8 cellular contexts compared by ENCODE assay signal in the genomic region with DNA sequence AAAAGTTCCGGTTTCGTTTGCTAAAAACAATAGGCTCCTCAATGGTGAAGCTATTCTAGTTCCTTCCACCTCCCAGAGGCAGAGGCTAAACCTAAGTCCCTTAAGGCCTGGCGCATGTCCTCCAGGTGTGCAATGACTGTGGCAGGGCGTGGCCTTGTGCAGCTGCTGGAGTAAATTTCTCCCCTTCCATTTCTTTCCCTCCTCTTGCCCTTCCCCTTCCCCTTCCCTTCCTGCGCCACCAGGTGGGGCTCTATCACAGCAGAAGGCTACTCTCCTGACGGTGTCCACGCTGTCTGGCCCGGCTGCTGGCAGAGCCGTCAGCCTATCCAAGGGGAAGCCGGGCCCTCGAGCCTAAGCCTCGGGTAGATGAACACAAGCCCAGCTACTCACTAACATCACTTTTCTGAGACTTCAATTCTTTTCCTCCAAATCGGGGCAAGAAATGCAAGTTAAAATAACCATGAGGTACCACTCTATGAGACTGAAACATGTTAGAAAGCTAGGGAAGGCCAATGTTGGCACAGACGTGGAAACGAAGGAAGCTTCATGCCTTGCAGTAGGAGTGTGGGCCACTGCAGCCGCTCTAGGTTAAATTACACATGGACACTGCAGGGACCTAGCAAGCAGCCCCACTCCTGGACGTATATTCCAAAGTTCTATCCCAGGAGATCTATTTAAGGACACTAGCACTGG. TPM values are rescaled to one million over a fixed set of nuclear protein-coding genes. Genes with fewer than 3 reads are reported as not detected.
DNase-seq lines count a peak whose midpoint lies in the region; TF ChIP-seq lines count a peak whose summit lies in the region.

No MANE protein-coding gene starts in this region.

- H3K27me3 ChIP-seq in GM06990 (replicated peaks; ENCODE audit: control insufficient read depth, insufficient read depth, low read length), result no peaks in the 10 kb centered on the region
- H3K27me3 ChIP-seq in MG63, result no peaks in the 10 kb centered on the region
- no peaks in the 10 kb centered on the region for H3K27me3 ChIP-seq in uterus

- in situ Hi-C loops in SK-MEL-5 (cut with HindIII; ENCODE audit: low pct_unique_long_range_greater_than_20kb, low sequenced_read_pairs), result no loop called here

- intact Hi-C loops in posterior cingulate gyrus (cut with DNase I) (loop anchor here (1.0 to 10.0 kb wide), 3 partner anchors 184 to 514 kb away; no protein-coding TSS in a partner anchor), uterus (cut with DNase I; ENCODE audit: low total_unique reads) (loop anchor here (5.0 kb wide), 1 partner anchor 514 kb away; no protein-coding TSS in a partner anchor)

- H3K27ac ChIP-seq in uterus, result no peak overlapping the region

- H3K9me3 ChIP-seq in MG63, result no peaks in the 10 kb centered on the region
- H3K9me3 ChIP-seq in uterus, result no peaks in the 10 kb centered on the region

- TF ChIP-seq POLR2A in uterus (IDR thresholded peaks at IDR 0.05), result no peak

- no peaks in the 10 kb centered on the region for H3K4me1 ChIP-seq in uterus

- DNase-seq in GM06990 (ENCODE audit: extremely low read depth, insufficient read length), result peak; percentile 66
- peak; percentile 11 for DNase-seq in HCEC 1CT
- DNase-seq in MG63, result peak; percentile 59
- peak; percentile 83 for DNase-seq in SK-MEL-5 (ENCODE audit: low read depth, low spot score)
- DNase-seq in activated naive CD4-positive, alpha-beta T cell treated with Interleukin-2 at 50 U/mL for 16 hours, result peak; percentile 47
- peak; percentile 9 for DNase-seq in glomerular endothelial cell (ENCODE audit: extremely low read depth, low read depth, low spot score)
- peak; percentile 68 to 97 (median 87) for DNase-seq in posterior cingulate gyrus
- peak; percentile 80 to 85 for DNase-seq in uterus

- no peak overlapping the region for H3K4me3 ChIP-seq in GM06990 (replicated peaks; ENCODE audit: low read depth, low read length)
- no peak overlapping the region for H3K4me3 ChIP-seq in MG63
- H3K4me3 ChIP-seq in uterus, result no peak overlapping the region

- peak; percentile 86 for TF ChIP-seq CTCF in GM06990 (IDR thresholded peaks at IDR 0.05; ENCODE audit: insufficient read depth, low read length, poor library complexity, severe bottlenecking)
- TF ChIP-seq CTCF in uterus (IDR thresholded peaks at IDR 0.05), result peak; percentile 86 to 96 (median 94)

- H3K36me3 ChIP-seq in GM06990 (ENCODE audit: control insufficient read depth, insufficient read depth, low read length) (no peaks in the 10 kb centered on the region), MG63 (no peaks in the 10 kb centered on the region), uterus (no peaks in the 10 kb centered on the region)

RNA-seq across cellular contexts. Expression of gene C16orf78, which starts 34.4 kb away (rescaled TPM):
- total RNA-seq in MG63 (2014; rRNA removed; shearing (Covaris generic); ENCODE audit: low replicate concordance), result not detected in 2 replicates
- total RNA-seq in SK-MEL-5 (2014; rRNA removed; shearing (Covaris generic)), result not detected in 2 replicates
- not detected in 2 replicates for polyA plus RNA-seq in SK-MEL-5 (2015; cell fraction: cytosol; rRNA removed)
- polyA plus RNA-seq in SK-MEL-5 (2015; cell fraction: nucleus; rRNA removed), result not detected in 2 replicates
- total RNA-seq in glomerular endothelial cell, result not detected in 2 replicates
- total RNA-seq in uterus, result not detected

Comparison
In these comparisons a context has a peak if more than half of its experiments do, and no peak if none do; other contexts are left out.
1. DNase-seq: peak in every context shown above with its lines; median percentile 87 in posterior cingulate gyrus; 83 in SK-MEL-5; 82 in uterus; 66 in GM06990; 59 in MG63; 47 in activated naive CD4-positive, alpha-beta T cell treated with Interleukin-2 at 50 U/mL for 16 hours; 11 in HCEC 1CT; 9 in glomerular endothelial cell.